ENCODE assay signal across 10 cellular contexts in genomic region chr11:8809605-8810272, GRCh38.
DNase-seq lines count a peak whose midpoint lies in the region; FAIRE-seq and TF ChIP-seq lines count a peak whose summit lies in the region.
"Had no signal": no experiment of that assay in that cellular context is flagged by ENCODE, and none has a peak within 500 bp of the region (broad histone marks: within the 10 kb centered on the region; RNA-seq: fewer than 3 reads in every experiment).

No MANE protein-coding gene starts in this region.

- H3K18ac ChIP-seq in H1 (ENCODE audit: extremely low read depth, low read length) (0 out of 2 replicates have a peak overlapping the region, but pooled peaks have one; percentile 20), mesendoderm (ENCODE audit: low read length) (peak overlapping the region; percentile 42)

- no peaks in the 10 kb centered on the region for H3K9me3 Mint-ChIP-seq in type B pancreatic cell
- no peaks in the 10 kb centered on the region for H3K9me3 Mint-ChIP-seq in activated CD4-positive, alpha-beta memory T cell treated with anti-CD3 and anti-CD28 coated beads for 36 hours

- H2AK5ac ChIP-seq in H1 (ENCODE audit: low read depth, low read length) (no peak overlapping the region), mesendoderm (ENCODE audit: low read length) (no peak overlapping the region)

- H3K23ac ChIP-seq in H1 (ENCODE audit: insufficient read length) (no peak overlapping the region), mesendoderm (ENCODE audit: low read length) (no peak overlapping the region)

- H3K4me3 Mint-ChIP-seq in type B pancreatic cell, result peak overlapping the region; percentile 96
- no peak overlapping the region for H3K4me3 Mint-ChIP-seq in activated CD4-positive, alpha-beta memory T cell treated with anti-CD3 and anti-CD28 coated beads for 36 hours

- H3K4me3 ChIP-seq in H1 (ENCODE audit: extremely low read depth in 1 of 4, insufficient read depth in 2 of 4, low read depth in 3 of 4, low read length in 4 of 4) (peak overlapping the region; percentile 48 to 69 (median 60); a peak in 5 of 8 replicates), mesendoderm (ENCODE audit: low read length) (no peak overlapping the region)

- H3K27ac Mint-ChIP-seq in type B pancreatic cell, result peak overlapping the region; percentile 96
- H3K27ac Mint-ChIP-seq in activated CD4-positive, alpha-beta memory T cell treated with anti-CD3 and anti-CD28 coated beads for 36 hours, result no peak overlapping the region
- H3K27ac Mint-ChIP-seq: activated CD8-positive, alpha-beta memory T cell treated with anti-CD3 and anti-CD28 coated beads, Interleukin-2, amount 10 ng/mL, durations not matched to agents 7 days and 5 days had no signal

- H2BK5ac ChIP-seq in H1 (ENCODE audit: low read depth, low read length) (no peak overlapping the region), mesendoderm (ENCODE audit: low read length) (no peak overlapping the region)

- H2BK12ac ChIP-seq in H1 (ENCODE audit: low read depth, low read length), result no peak overlapping the region

- peaks cover 0 to 2% of the 10 kb centered on the region in 2 experiments for H4K20me1 ChIP-seq in H1 (replicated peaks in 1 of 2; ENCODE audit: control insufficient read depth in 1 of 2, insufficient read depth in 2 of 2, low read length in 2 of 2)
- H4K20me1 ChIP-seq: BLaER1 treated with 17β-estradiol and CSF1 and Interleukin-3, amounts not matched to agents 10 nM and 100 nM had no signal

- peak; percentile 28 for DNase-seq in NCI-H748 (lab: John Stamatoyannopoulos, UW; ENCODE audit: unreplicated experiment)
- no peak for DNase-seq in NCI-H748 treated with DMSO at 0.1 percent for 48 hours (lab: John Stamatoyannopoulos, UW)
- DNase-seq in H1 (ENCODE audit: low read depth in 1 of 2, low spot score in 2 of 2), result no peak
- no peak for DNase-seq in mesendoderm
- DNase-seq in type B pancreatic cell (ENCODE audit: extremely low spot score, unreplicated experiment), result no peak
- no peak for DNase-seq in stimulated activated CD4-positive, alpha-beta T cell treated with anti-CD3 and anti-CD28 coated beads, Interleukin-2, amount 100 ng/mL, for 24 hours
- DNase-seq in D341Med (ENCODE audit: low spot score), result no peak
- DNase-seq in activated CD4-positive, alpha-beta memory T cell treated with anti-CD3 and anti-CD28 coated beads for 36 hours, result no peak
- DNase-seq: activated CD8-positive, alpha-beta memory T cell treated with anti-CD3 and anti-CD28 coated beads, Interleukin-2, amount 10 ng/mL, durations not matched to agents 7 days and 5 days had no signal

- H3K27me3 Mint-ChIP-seq in type B pancreatic cell, result peaks cover 4% of the 10 kb centered on the region
- H3K27me3 Mint-ChIP-seq in activated CD4-positive, alpha-beta memory T cell treated with anti-CD3 and anti-CD28 coated beads for 36 hours, result peaks cover 19% of the 10 kb centered on the region

- H3K4me1 ChIP-seq in H1 (replicated peaks in 1 of 4; ENCODE audit: control insufficient read depth in 3 of 4, insufficient read depth in 4 of 4, low read length in 3 of 4), result peaks cover 13 to 28% (median 21%) of the 10 kb centered on the region in 4 experiments; a peak in 6 of 7 replicates
- peaks cover 36% of the 10 kb centered on the region for H3K4me1 ChIP-seq in mesendoderm (ENCODE audit: control insufficient read depth, low read depth, low read length)

- no peak for TF ChIP-seq POLR2A in H1 (IDR thresholded peaks at IDR 0.05; ENCODE audit: control extremely low read depth in 1 of 2, low read depth in 2 of 2, low read length in 2 of 2)

- intact Hi-C loops in activated CD4-positive, alpha-beta memory T cell treated with anti-CD3 and anti-CD28 coated beads for 36 hours (cut with micrococcal nuclease), result loop anchor here (5.0 to 10.0 kb wide), 2 partner anchors 148 to 215 kb away; partner anchors contain the start of gene STK33

- H3K4me2 ChIP-seq in H1 (ENCODE audit: insufficient read depth in 1 of 2, low read depth in 2 of 2, low read length in 2 of 2), result peak overlapping the region; percentile 81 to 93
- peak overlapping the region; percentile 60 for H3K4me2 ChIP-seq in mesendoderm (ENCODE audit: low read length)

- TF ChIP-seq EP300 in H1 (IDR thresholded peaks at IDR 0.05; ENCODE audit: borderline replicate concordance in 1 of 2, low read depth in 2 of 2, low read length in 2 of 2), result no peak

- WGBS in H1 (ENCODE audit: extremely low coverage in 1 of 2, insufficient coverage in 1 of 2, insufficient read length in 1 of 2, insufficient replicate concordance in 2 of 2, low coverage in 1 of 2, low lambda C conversion rate in 2 of 2, missing lambda C conversion rate in 1 of 2), 2 experiments, result 65% methylated on average over 7 of the region's 7 CpGs; no CpG with 5 or more reads in 1 of the 2 experiments
- no CpG with 5 or more reads among the region's 7 CpGs for WGBS in mesendoderm (ENCODE audit: extremely low coverage, insufficient coverage, low lambda C conversion rate)

- no peak for TF ChIP-seq RAD21 in H1 (IDR thresholded peaks at IDR 0.05 in 1 of 2, conservative IDR thresholded peaks at IDR 0.05 in 1 of 2; ENCODE audit: low read depth in 2 of 2, low read length in 2 of 2)

- H3K36me3 ChIP-seq in H1 (ENCODE audit: control insufficient read depth in 2 of 4, insufficient read depth in 4 of 4, low read length in 3 of 4), result no peaks in the 10 kb centered on the region
- H3K36me3 ChIP-seq in mesendoderm (ENCODE audit: control insufficient read depth, insufficient read depth, low read length), result no peaks in the 10 kb centered on the region
- H3K36me3 ChIP-seq: BLaER1 treated with 17β-estradiol and CSF1 and Interleukin-3, amounts not matched to agents 10 nM and 100 nM had no signal

- no peak overlapping the region for H4K91ac ChIP-seq in H1 (replicated peaks; ENCODE audit: insufficient read length, low read length)

- H3K79me2 ChIP-seq in H1 (ENCODE audit: control insufficient read depth in 1 of 2, insufficient read depth in 2 of 2, low read length in 2 of 2) (no peaks in the 10 kb centered on the region; a peak in 1 of 4 replicates), mesendoderm (ENCODE audit: control insufficient read depth, insufficient read depth, low read length) (peaks cover 2% of the 10 kb centered on the region)

- H4K8ac ChIP-seq in H1 (ENCODE audit: extremely low read depth, insufficient read depth, low read length), result no peak overlapping the region
- H4K8ac ChIP-seq in mesendoderm (ENCODE audit: low read depth, low read length), result peak overlapping the region; percentile 31

- CTCF ChIA-PET in H1 (lab: Charles Lee; ENCODE audit: partially characterized antibody), result interaction anchor here (0.6 to 5.9 kb wide), 22 partner anchors 9 to 149 kb away, joined by 3 to 28 read pairs (median 4); no protein-coding TSS in a partner anchor
- CTCF ChIA-PET in activated CD4-positive, alpha-beta memory T cell treated with anti-CD3 and anti-CD28 coated beads for 36 hours (lab: Charles Lee), result interaction anchor here (1.6 kb wide), 1 partner anchor 12 kb away, joined by 4 read pairs; no protein-coding TSS in a partner anchor

- H3K23me2 ChIP-seq in H1 (ENCODE audit: low read depth, low read length), result peaks cover 4% of the 10 kb centered on the region; the same call in 1 of the 2 replicates

- H3K4me1 Mint-ChIP-seq in type B pancreatic cell (ENCODE audit: unreplicated experiment), result peaks cover 56% of the 10 kb centered on the region
- peaks cover 5% of the 10 kb centered on the region for H3K4me1 Mint-ChIP-seq in activated CD4-positive, alpha-beta memory T cell treated with anti-CD3 and anti-CD28 coated beads for 36 hours (ENCODE audit: low read depth)

- H4K5ac ChIP-seq in H1 (ENCODE audit: insufficient read length, low read depth, low read length), result no peak overlapping the region
- H4K5ac ChIP-seq in mesendoderm (ENCODE audit: low read length), result no peak overlapping the region

- no peak overlapping the region for H3K56ac ChIP-seq in H1 (replicated peaks; ENCODE audit: insufficient read length, low read depth, low read length)
- H3K56ac ChIP-seq in mesendoderm (ENCODE audit: low read length), result peak overlapping the region; percentile 77

- POLR2A ChIA-PET in H1 (lab: Charles Lee; ENCODE audit: partially characterized antibody), result interaction anchor here (0.7 to 2.8 kb wide), 21 partner anchors 9 to 215 kb away, joined by 3 to 25 read pairs (median 4); partner anchors contain the start of genes RPL27A, STK33 and TRIM66
- POLR2A ChIA-PET in activated CD4-positive, alpha-beta memory T cell treated with anti-CD3 and anti-CD28 coated beads for 36 hours (lab: Charles Lee), result interaction anchor here (0.5 to 0.6 kb wide), 2 partner anchors 12 to 682 kb away, joined by 3 to 7 read pairs; no protein-coding TSS in a partner anchor

- H3K14ac ChIP-seq in H1 (ENCODE audit: insufficient read length), result no peak overlapping the region

- H2AFZ ChIP-seq in H1 (ENCODE audit: low read length), result no peak overlapping the region

- no peaks in the 10 kb centered on the region for H3K9me3 ChIP-seq in H1 (ENCODE audit: insufficient read depth in 2 of 2, low read depth in 1 of 2, low read length in 1 of 2)
- H3K9me3 ChIP-seq: BLaER1 treated with 17β-estradiol and CSF1 and Interleukin-3, amounts not matched to agents 10 nM and 100 nM had no signal

- H3K27ac ChIP-seq in H1 (ENCODE audit: low read depth, low read length) (no peak overlapping the region), mesendoderm (ENCODE audit: low read depth, low read length) (peak overlapping the region; percentile 65)
- H3K27ac ChIP-seq: BLaER1 treated with 17β-estradiol and CSF1 and Interleukin-3, amounts not matched to agents 10 nM and 100 nM had no signal

- no peak for FAIRE-seq in H1 (lab: Jason Lieb, UNC)

- H2BK15ac ChIP-seq in H1 (ENCODE audit: low read length), result no peak overlapping the region
- no peak overlapping the region for H2BK15ac ChIP-seq in mesendoderm (replicated peaks; ENCODE audit: low read depth)

- H3K9ac ChIP-seq in H1 (replicated peaks in 1 of 4; ENCODE audit: extremely low read depth in 1 of 4, low read depth in 3 of 4, low read length in 3 of 4), result peak overlapping the region in 3 of 4 experiments; percentile 9 to 53 (median 45); a peak in 2 of 7 replicates
- H3K9ac ChIP-seq in mesendoderm (ENCODE audit: low read length), result peak overlapping the region; percentile 80

- TF ChIP-seq CTCF in H1 (IDR thresholded peaks at IDR 0.05; ENCODE audit: control extremely low read depth in 1 of 3, insufficient read depth in 1 of 3, low read depth in 1 of 3, low read length in 3 of 3), result no peak
- no peak for TF ChIP-seq CTCF in type B pancreatic cell (conservative IDR thresholded peaks at IDR 0.05)

- peaks cover 6% of the 10 kb centered on the region for H3K36me3 Mint-ChIP-seq in type B pancreatic cell
- no peaks in the 10 kb centered on the region for H3K36me3 Mint-ChIP-seq in activated CD4-positive, alpha-beta memory T cell treated with anti-CD3 and anti-CD28 coated beads for 36 hours
- H3K36me3 Mint-ChIP-seq: activated CD8-positive, alpha-beta memory T cell treated with anti-CD3 and anti-CD28 coated beads, Interleukin-2, amount 10 ng/mL, durations not matched to agents 7 days and 5 days had no signal

- no peak overlapping the region for H2BK120ac ChIP-seq in H1 (replicated peaks; ENCODE audit: low read depth, low read length)
- peak overlapping the region; percentile 2 for H2BK120ac ChIP-seq in mesendoderm (ENCODE audit: low read depth, low read length)

- no peak overlapping the region for H2BK20ac ChIP-seq in H1 (ENCODE audit: low read length)

- H3K79me1 ChIP-seq in H1 (ENCODE audit: low read depth, low read length), result peaks cover 4% of the 10 kb centered on the region
- H3K79me1 ChIP-seq in mesendoderm (ENCODE audit: low read length), result peaks cover 13% of the 10 kb centered on the region

- no peaks in the 10 kb centered on the region for H3K27me3 ChIP-seq in H1 (replicated peaks in 1 of 4; ENCODE audit: control insufficient read depth in 3 of 4, extremely low read depth in 1 of 4, insufficient read depth in 3 of 4, low read length in 3 of 4)
- H3K27me3 ChIP-seq in mesendoderm (ENCODE audit: insufficient read depth, low read length, poor library complexity), result no peaks in the 10 kb centered on the region

- no peak overlapping the region for H3K4ac ChIP-seq in H1 (replicated peaks; ENCODE audit: insufficient read length, low read depth, low read length)
- H3K4ac ChIP-seq in mesendoderm (ENCODE audit: low read depth, low read length), result no peak overlapping the region
